Comparison of ENCODE assay signal across 16 cellular contexts in the genomic region with DNA sequence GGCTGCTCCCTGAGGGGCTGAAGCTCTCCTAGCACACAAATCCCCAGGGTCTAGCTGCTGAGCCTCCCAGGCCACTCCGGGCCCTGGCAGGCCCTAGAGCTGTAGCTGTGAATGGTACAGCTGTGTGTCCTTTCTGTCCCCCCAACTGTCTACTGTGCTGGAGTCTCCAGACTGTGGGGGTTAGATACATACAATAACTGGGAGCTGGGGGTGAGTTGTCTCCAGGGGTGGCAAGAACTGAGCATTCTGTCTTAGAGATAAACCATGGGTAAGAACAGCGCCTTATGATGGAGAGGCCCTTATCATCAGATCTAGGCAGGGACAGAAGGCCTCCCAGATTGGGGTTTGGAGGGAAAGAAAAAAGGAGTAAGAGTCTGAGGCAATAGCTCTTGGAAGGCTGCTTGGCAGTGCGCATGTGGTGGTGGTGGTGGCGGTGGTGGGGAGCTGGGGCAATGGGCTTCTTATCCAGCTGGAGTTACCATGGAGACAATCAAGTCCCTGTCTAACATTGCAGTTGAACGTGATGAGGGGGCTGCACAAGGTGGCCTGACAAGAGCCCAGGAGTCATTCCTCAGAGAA.
DNase-seq lines count a peak whose midpoint lies in the region; ATAC-seq lines count a peak whose summit lies in the region.
"Had no signal": no experiment of that assay in that cellular context is flagged by ENCODE, and none has a peak within 500 bp of the region (broad histone marks: within the 10 kb centered on the region; RNA-seq: fewer than 3 reads in every experiment).

No MANE protein-coding gene starts in this region.

- no peaks in the 10 kb centered on the region for H3K27me3 Mint-ChIP-seq in activated naive CD4-positive, alpha-beta T cell treated with anti-CD3 and anti-CD28 coated beads, Interleukin-2, amount 50 U/mL, for 24 hours
- H3K27me3 Mint-ChIP-seq in dendritic cell treated with granulocyte-macrophage colony-stimulating factor and Interleukin-4, amounts not matched to agents 40 ng/mL and 50 ng/mL, for 4 days: no peaks in the 10 kb centered on the region
- H3K27me3 Mint-ChIP-seq in stimulated activated naive B cell treated with anti-CD40 and anti-IgM and Interleukin-4, amounts not matched to agents 10 μg/mL and 1 μg/mL and 100 μg/mL, for 72 hours: no peaks in the 10 kb centered on the region

- no peak for DNase-seq in activated naive CD4-positive, alpha-beta T cell treated with anti-CD3 and anti-CD28 coated beads, Interleukin-2, amount 50 U/mL, for 16 hours
- DNase-seq in OCI-M1 (lab: John Stamatoyannopoulos, UW) (peak; percentile 18), cerebellar nuclear complex (lab: John Stamatoyannopoulos, UW) (no peak)
- DNase-seq in stimulated activated naive B cell treated with anti-CD40 and anti-IgM and Interleukin-4, amounts not matched to agents 10 μg/mL and 1 μg/mL and 100 μg/mL, for 72 hours: no peak
- DNase-seq: Calu3, NCI-H1048, NCI-H146, NCI-H2081, NCI-H510A, NCI-H774, PC-3 had no signal

- H3K9me3 Mint-ChIP-seq in activated naive CD4-positive, alpha-beta T cell treated with anti-CD3 and anti-CD28 coated beads, Interleukin-2, amount 50 U/mL, for 24 hours: no peaks in the 10 kb centered on the region
- H3K9me3 Mint-ChIP-seq in dendritic cell treated with granulocyte-macrophage colony-stimulating factor and Interleukin-4, amounts not matched to agents 40 ng/mL and 50 ng/mL, for 4 days: no peaks in the 10 kb centered on the region
- no peaks in the 10 kb centered on the region for H3K9me3 Mint-ChIP-seq in stimulated activated naive B cell treated with anti-CD40 and anti-IgM and Interleukin-4, amounts not matched to agents 10 μg/mL and 1 μg/mL and 100 μg/mL, for 72 hours

- H3K4me3 Mint-ChIP-seq in activated naive CD4-positive, alpha-beta T cell treated with anti-CD3 and anti-CD28 coated beads, Interleukin-2, amount 50 U/mL, for 24 hours: no peak overlapping the region
- no peak overlapping the region for H3K4me3 Mint-ChIP-seq in dendritic cell treated with granulocyte-macrophage colony-stimulating factor and Interleukin-4, amounts not matched to agents 40 ng/mL and 50 ng/mL, for 4 days
- no peak overlapping the region for H3K4me3 Mint-ChIP-seq in stimulated activated naive B cell treated with anti-CD40 and anti-IgM and Interleukin-4, amounts not matched to agents 10 μg/mL and 1 μg/mL and 100 μg/mL, for 72 hours

- H3K36me3 Mint-ChIP-seq in activated naive CD4-positive, alpha-beta T cell treated with anti-CD3 and anti-CD28 coated beads, Interleukin-2, amount 50 U/mL, for 24 hours: peaks cover 7% of the 10 kb centered on the region
- H3K36me3 Mint-ChIP-seq in dendritic cell treated with granulocyte-macrophage colony-stimulating factor and Interleukin-4, amounts not matched to agents 40 ng/mL and 50 ng/mL, for 4 days (ENCODE audit: low read depth): peaks cover 90% of the 10 kb centered on the region
- peaks cover 23 to 46% of the 10 kb centered on the region in 2 donors for H3K36me3 Mint-ChIP-seq in stimulated activated naive B cell treated with anti-CD40 and anti-IgM and Interleukin-4, amounts not matched to agents 10 μg/mL and 1 μg/mL and 100 μg/mL, for 72 hours

- ATAC-seq in stimulated activated naive B cell treated with anti-CD40 and anti-IgM and Interleukin-4, amounts not matched to agents 10 μg/mL and 1 μg/mL and 100 μg/mL, for 72 hours (replicated peaks): no peak
- ATAC-seq in GM21717 (IDR thresholded peaks at IDR 0.05; ENCODE audit: unreplicated experiment) (no peak), HG03095 (IDR thresholded peaks at IDR 0.05; ENCODE audit: unreplicated experiment) (no peak)
- ATAC-seq: HepG2, PC-3 had no signal

- intact Hi-C loops in dendritic cell treated with granulocyte-macrophage colony-stimulating factor and Interleukin-4, amounts not matched to agents 40 ng/mL and 50 ng/mL, for 4 days (cut with micrococcal nuclease): no loop called here

- H3K27ac Mint-ChIP-seq in activated naive CD4-positive, alpha-beta T cell treated with anti-CD3 and anti-CD28 coated beads, Interleukin-2, amount 50 U/mL, for 24 hours: peak overlapping the region; percentile 17
- H3K27ac Mint-ChIP-seq in dendritic cell treated with granulocyte-macrophage colony-stimulating factor and Interleukin-4, amounts not matched to agents 40 ng/mL and 50 ng/mL, for 4 days: peak overlapping the region; percentile 30
- peak overlapping the region; percentile 42 for H3K27ac Mint-ChIP-seq in stimulated activated naive B cell treated with anti-CD40 and anti-IgM and Interleukin-4, amounts not matched to agents 10 μg/mL and 1 μg/mL and 100 μg/mL, for 72 hours

- peaks cover 58% of the 10 kb centered on the region for H3K4me1 Mint-ChIP-seq in activated naive CD4-positive, alpha-beta T cell treated with anti-CD3 and anti-CD28 coated beads, Interleukin-2, amount 50 U/mL, for 24 hours
- H3K4me1 Mint-ChIP-seq in dendritic cell treated with granulocyte-macrophage colony-stimulating factor and Interleukin-4, amounts not matched to agents 40 ng/mL and 50 ng/mL, for 4 days (ENCODE audit: low read depth): peaks cover 84% of the 10 kb centered on the region
- peaks cover 52 to 84% of the 10 kb centered on the region in 2 donors for H3K4me1 Mint-ChIP-seq in stimulated activated naive B cell treated with anti-CD40 and anti-IgM and Interleukin-4, amounts not matched to agents 10 μg/mL and 1 μg/mL and 100 μg/mL, for 72 hours
